In genomic region chr14:55913324-55914035, GRCh38 we compare ENCODE assay signal across 22 cellular contexts.
DNase-seq lines count a peak whose midpoint lies in the region; ATAC-seq and TF ChIP-seq lines count a peak whose summit lies in the region.
"Had no signal": no experiment of that assay in that cellular context is flagged by ENCODE, and none has a peak within 500 bp of the region (broad histone marks: within the 10 kb centered on the region; RNA-seq: fewer than 3 reads in every experiment).

No MANE protein-coding gene starts in this region.

- H4K20me1 ChIP-seq in IMR-90 (ENCODE audit: insufficient read depth, low read length) = no peaks in the 10 kb centered on the region
- no peaks in the 10 kb centered on the region for H4K20me1 ChIP-seq in smooth muscle cell (ENCODE audit: low read depth)
- H4K20me1 ChIP-seq: BLaER1 treated with 17β-estradiol and CSF1 and Interleukin-3, amounts not matched to agents 10 nM and 100 nM had no signal

- H3K4me2 ChIP-seq in IMR-90 (ENCODE audit: low read depth, low read length) (no peak overlapping the region), smooth muscle cell (no peak overlapping the region)
- H3K4me2 ChIP-seq: BLaER1 treated with 17β-estradiol and CSF1 and Interleukin-3, amounts not matched to agents 10 nM and 100 nM had no signal

- WGBS in IMR-90 (ENCODE audit: extremely low coverage in 2 of 2, insufficient read length in 1 of 2), 2 experiments = 6% methylated on average over 2 of the region's 8 CpGs; no CpG with 5 or more reads in 1 of the 2 experiments
- WGBS in smooth muscle cell (ENCODE audit: low lambda C conversion rate) = 61% methylated on average over 8 of the region's 8 CpGs

- H3K9ac ChIP-seq in IMR-90 (ENCODE audit: low read depth, low read length) (no peak overlapping the region), smooth muscle cell (ENCODE audit: low read depth) (peak overlapping the region; percentile 17)
- H3K9ac ChIP-seq: BLaER1 treated with 17β-estradiol and CSF1 and Interleukin-3, amounts not matched to agents 10 nM and 100 nM; parathyroid adenoma had no signal

- H2AFZ ChIP-seq in IMR-90 (replicated peaks; ENCODE audit: low read length, poor library complexity) = no peak overlapping the region
- H2AFZ ChIP-seq in smooth muscle cell (ENCODE audit: low read depth) = no peak overlapping the region
- H2AFZ ChIP-seq: parathyroid adenoma had no signal

- no peak overlapping the region for H4K5ac ChIP-seq in IMR-90 (ENCODE audit: low read depth, low read length)

- no peak overlapping the region for H3K56ac ChIP-seq in IMR-90 (ENCODE audit: extremely low read depth, insufficient read depth, low read length)

- H3K14ac ChIP-seq in IMR-90 (replicated peaks; ENCODE audit: low read depth, low read length) = no peak overlapping the region

- no peak overlapping the region for H2BK120ac ChIP-seq in IMR-90 (ENCODE audit: low read depth, low read length)

- CTCF ChIA-PET in IMR-90 (lab: Yijun Ruan, JAX) = no interaction called here

- no peak overlapping the region for H2BK15ac ChIP-seq in IMR-90 (ENCODE audit: low read depth, low read length)

- no peak overlapping the region for H2BK20ac ChIP-seq in IMR-90 (ENCODE audit: low read depth, low read length)

- H4K8ac ChIP-seq in IMR-90 (ENCODE audit: low read depth in 2 of 2, low read length in 2 of 2) = no peak overlapping the region

- no peak overlapping the region for H2BK5ac ChIP-seq in IMR-90 (ENCODE audit: low read depth, low read length, poor library complexity, severe bottlenecking)

- H3K79me2 ChIP-seq in smooth muscle cell (ENCODE audit: low read depth) = no peaks in the 10 kb centered on the region
- H3K79me2 ChIP-seq: parathyroid adenoma had no signal

- H3K23ac ChIP-seq in IMR-90 (ENCODE audit: low read depth, low read length) = no peak overlapping the region

- no TSS peak for BruUV-seq in IMR-90 (replicated peaks; lab: Mats Ljungman, UMichigan)

- no peak overlapping the region for H2AK5ac ChIP-seq in IMR-90 (ENCODE audit: low read depth, low read length)

- in situ Hi-C loops in IMR-90 (cut with MboI; ENCODE audit: low sequenced_read_pairs) = no loop called here

- ATAC-seq in IMR-90 (ENCODE audit: low read depth) = peak; percentile 60; the same call in 1 of the 2 replicates
- ATAC-seq in HG02588 (IDR thresholded peaks at IDR 0.05; ENCODE audit: unreplicated experiment) = no peak
- ATAC-seq in HG03342 (IDR thresholded peaks at IDR 0.05; ENCODE audit: unreplicated experiment) = no peak

- H3K4me1 ChIP-seq in IMR-90 (ENCODE audit: control insufficient read depth, insufficient read depth, low read length) (no peaks in the 10 kb centered on the region), smooth muscle cell (ENCODE audit: low read depth) (peaks cover 17% of the 10 kb centered on the region)
- H3K4me1 ChIP-seq: parathyroid adenoma, Peyer's patch, vagina had no signal

- H3K27ac ChIP-seq in IMR-90 (ENCODE audit: insufficient read depth, low read length) (no peak overlapping the region), smooth muscle cell (ENCODE audit: low read depth) (peak overlapping the region; percentile 90)
- H3K27ac ChIP-seq: BLaER1 treated with 17β-estradiol and CSF1 and Interleukin-3, amounts not matched to agents 10 nM and 100 nM; parathyroid adenoma; Peyer's patch; vagina had no signal

- H3F3A ChIP-seq in smooth muscle cell (ENCODE audit: low read depth) = no peaks in the 10 kb centered on the region

- dilution Hi-C loops in IMR-90 (cut with HindIII; ENCODE audit: low sequenced_read_pairs, unreplicated experiment) = no loop called here

- H3K4me3 ChIP-seq in IMR-90 (ENCODE audit: insufficient read depth, low read depth, low read length) = no peak overlapping the region
- no peak overlapping the region for H3K4me3 ChIP-seq in epithelial cell of proximal tubule (ENCODE audit: low read depth, low read length)
- H3K4me3 ChIP-seq in smooth muscle cell = no peak overlapping the region
- H3K4me3 ChIP-seq: BLaER1 treated with 17β-estradiol and CSF1 and Interleukin-3, amounts not matched to agents 10 nM and 100 nM; Peyer's patch; vagina had no signal

- H2AK9ac ChIP-seq in IMR-90 (replicated peaks; ENCODE audit: low read depth, low read length, poor library complexity) = no peak overlapping the region

- no peaks in the 10 kb centered on the region for H3K36me3 ChIP-seq in IMR-90 (ENCODE audit: control insufficient read depth, insufficient read depth, low read length)
- no peaks in the 10 kb centered on the region for H3K36me3 ChIP-seq in smooth muscle cell (ENCODE audit: low read depth)
- H3K36me3 ChIP-seq: BLaER1 treated with 17β-estradiol and CSF1 and Interleukin-3, amounts not matched to agents 10 nM and 100 nM; Peyer's patch; vagina had no signal

- no peak for TF ChIP-seq RAD21 in IMR-90 (IDR thresholded peaks at IDR 0.05; ENCODE audit: low read length)

- no peaks in the 10 kb centered on the region for H3K9me1 ChIP-seq in IMR-90 (ENCODE audit: insufficient read depth, low read length)

- H3K4ac ChIP-seq in IMR-90 (ENCODE audit: low read depth, low read length) = no peak overlapping the region

- H3K79me1 ChIP-seq in IMR-90 (ENCODE audit: low read depth in 1 of 2, low read length in 2 of 2) = no peaks in the 10 kb centered on the region

- no peak overlapping the region for H4K91ac ChIP-seq in IMR-90 (ENCODE audit: insufficient read depth, low read depth, low read length)

- H3K27me3 ChIP-seq in IMR-90 (ENCODE audit: control insufficient read depth, insufficient read depth, low read length) = peaks cover 31% of the 10 kb centered on the region
- H3K27me3 ChIP-seq in smooth muscle cell (ENCODE audit: low read depth) = no peaks in the 10 kb centered on the region
- H3K27me3 ChIP-seq: BLaER1 treated with 17β-estradiol and CSF1 and Interleukin-3, amounts not matched to agents 10 nM and 100 nM; Peyer's patch; vagina had no signal

- H3K9me3 ChIP-seq in IMR-90 (ENCODE audit: control insufficient read depth, insufficient read depth, low read length) (no peaks in the 10 kb centered on the region), smooth muscle cell (replicated peaks; ENCODE audit: low read depth) (no peaks in the 10 kb centered on the region)
- H3K9me3 ChIP-seq: Peyer's patch, vagina had no signal

- POLR2A ChIA-PET in IMR-90 (lab: Charles Lee; ENCODE audit: unreplicated experiment) = no interaction called here

- no peak for TF ChIP-seq POLR2A in IMR-90 (IDR thresholded peaks at IDR 0.05; ENCODE audit: low read depth, low read length)

- DNase-seq in IMR-90 (peak; percentile 56), epithelial cell of proximal tubule (ENCODE audit: low read depth) (peak; percentile 27), kidney glomerular epithelial cell (lab: John Stamatoyannopoulos, UW) (peak; percentile 70), smooth muscle cell (lab: John Stamatoyannopoulos, UW; ENCODE audit: unreplicated experiment) (no peak), iPS-NIHi7 (ENCODE audit: extremely low spot score) (no peak), AG08396 (ENCODE audit: low spot score) (no peak)
- DNase-seq: activated CD4-positive, CD25-positive, alpha-beta regulatory T cell treated with anti-CD3 and anti-CD28 coated beads, Interleukin-2, amount 50 U/mL, for 72 hours; activated CD8-positive, alpha-beta memory T cell treated with anti-CD3 and anti-CD28 coated beads, Interleukin-2, amount 50 U/mL, for 4 hours; activated naive CD8-positive, alpha-beta T cell treated with anti-CD3 and anti-CD28 coated beads, Interleukin-2, amount 10 ng/mL, durations not matched to agents 7 days and 5 days; DMS79 treated with DMSO at 0.1 percent for 48 hours; KG1; mammary epithelial cell; NCI-H1436 treated with DMSO at 0.1 percent for 48 hours; NCI-H526; Peyer's patch; stimulated activated CD4-positive, alpha-beta T cell treated with anti-CD3 and anti-CD28 coated beads, Interleukin-1b, Interleukin-23, amount 100 ng/mL, for 48 hours; stimulated activated CD8-positive, alpha-beta memory T cell treated with anti-CD3 and anti-CD28 coated beads, Interleukin-4, amount 100 ng/mL, for 48 hours had no signal

- TF ChIP-seq CTCF in IMR-90 (conservative IDR thresholded peaks at IDR 0.05; ENCODE audit: low read depth, low read length) = no peak
- TF ChIP-seq CTCF in epithelial cell of proximal tubule (conservative IDR thresholded peaks at IDR 0.05; ENCODE audit: low read depth, low read length) = no peak
- no peak for TF ChIP-seq CTCF in smooth muscle cell (IDR thresholded peaks at IDR 0.05; ENCODE audit: borderline replicate concordance, insufficient read depth, poor library complexity, severe bottlenecking)

- H3K18ac ChIP-seq in IMR-90 (ENCODE audit: low read depth, low read length) = no peak overlapping the region

- intact Hi-C loops in IMR-90 (cut with micrococcal nuclease) = no loop called here

TF ChIP-seq in IMR-90, 13 proteins besides CTCF, POLR2A, EP300 and RAD21:
- TF ChIP-seq USF2 (IDR thresholded peaks at IDR 0.05; ENCODE audit: low read depth, low read length) (no peak), MAZ (IDR thresholded peaks at IDR 0.05; ENCODE audit: borderline replicate concordance, low read depth, low read length) (no peak), NFE2L2 (IDR thresholded peaks at IDR 0.05; ENCODE audit: low read depth, low read length) (no peak), BHLHE40 (IDR thresholded peaks at IDR 0.05; ENCODE audit: low read depth, low read length) (no peak), RCOR1 (IDR thresholded peaks at IDR 0.05; ENCODE audit: insufficient replicate concordance, low read length) (no peak)
TF ChIP-seq in IMR-90: peak in this region for 0.

Comparison
In these comparisons a context has a peak if more than half of its experiments do, and no peak if none do; other contexts are left out.
1. DNase-seq: peak in IMR-90 (single experiment), epithelial cell of proximal tubule (single experiment) and kidney glomerular epithelial cell (single experiment); none in smooth muscle cell (single experiment), iPS-NIHi7 (single experiment) and AG08396 (single experiment).